Comparison of ENCODE assay signal across 37 cellular contexts in genomic region chr2:235489897-235490296, GRCh38. TPM values are rescaled to one million over a fixed set of nuclear protein-coding genes. Genes with fewer than 3 reads are reported as not detected.
DNase-seq lines count a peak whose midpoint lies in the region; ATAC-seq, FAIRE-seq and TF ChIP-seq lines count a peak whose summit lies in the region.
"Had no signal": no experiment of that assay in that cellular context is flagged by ENCODE, and none has a peak within 500 bp of the region (broad histone marks: within the 10 kb centered on the region; RNA-seq: fewer than 3 reads in every experiment).

No MANE protein-coding gene starts in this region.

- H3K27me3 ChIP-seq in HepG2 (ENCODE audit: control insufficient read depth in 1 of 2, insufficient read depth in 2 of 2, low read length in 2 of 2): peaks cover 0 to 26% of the 10 kb centered on the region in 2 experiments; a peak in 2 of 5 replicates
- H3K27me3 ChIP-seq in right lobe of liver: no peaks in the 10 kb centered on the region
- H3K27me3 ChIP-seq in K562 (ENCODE audit: control insufficient read depth in 2 of 2, insufficient read depth in 2 of 2, low read length in 2 of 2): no peaks in the 10 kb centered on the region
- H3K27me3 ChIP-seq in SK-N-SH (ENCODE audit: insufficient read depth): no peaks in the 10 kb centered on the region
- H3K27me3 ChIP-seq: BE2C, BLaER1 had no signal

- H3K9me2 ChIP-seq in SK-N-SH: no peaks in the 10 kb centered on the region

- H3K9ac ChIP-seq in HepG2 (ENCODE audit: insufficient read depth, low read depth, low read length) (no peak overlapping the region), K562 (ENCODE audit: insufficient read depth in 1 of 2, low read depth in 2 of 2, low read length in 2 of 2) (no peak overlapping the region), SK-N-SH (no peak overlapping the region)
- H3K9ac ChIP-seq: BLaER1; BLaER1 treated with 17β-estradiol and CSF1 and Interleukin-3, amounts not matched to agents 10 nM and 100 nM had no signal

- CTCF ChIA-PET in HepG2 (lab: Yijun Ruan, JAX; ENCODE audit: low intra/inter-chr PET ratio, low total read pairs): no interaction called here
- CTCF ChIA-PET in K562 (lab: Yijun Ruan, JAX; ENCODE audit: low intra/inter-chr PET ratio): no interaction called here
- CTCF ChIA-PET in SK-N-SH (lab: Yijun Ruan, JAX): no interaction called here

- no peaks in the 10 kb centered on the region for H3K36me3 ChIP-seq in HepG2 (replicated peaks in 1 of 2; ENCODE audit: control insufficient read depth in 1 of 2, insufficient read depth in 2 of 2, low read length in 2 of 2)
- H3K36me3 ChIP-seq in right lobe of liver: no peaks in the 10 kb centered on the region
- no peaks in the 10 kb centered on the region; the same call in 2 of the 3 replicates for H3K36me3 ChIP-seq in K562 (ENCODE audit: control insufficient read depth, insufficient read depth, low read length)
- no peaks in the 10 kb centered on the region for H3K36me3 ChIP-seq in SK-N-SH (replicated peaks in 1 of 2; ENCODE audit: control insufficient read depth in 1 of 2, insufficient read depth in 2 of 2, low read length in 1 of 2)
- H3K36me3 ChIP-seq: BE2C; BLaER1; BLaER1 treated with 17β-estradiol and CSF1 and Interleukin-3, amounts not matched to agents 10 nM and 100 nM had no signal

- intact Hi-C loops in HepG2 (cut with micrococcal nuclease; ENCODE audit: unreplicated experiment) (loop anchor here (10.0 kb wide), 1 partner anchor 175 kb away; no protein-coding TSS in a partner anchor), right lobe of liver (cut with DNase I) (no loop called here), K562 (cut with micrococcal nuclease) (loop anchor here (10.0 kb wide), 1 partner anchor 355 kb away; no protein-coding TSS in a partner anchor), posterior vena cava (cut with DNase I) (no loop called here)

- BruUV-seq in HepG2 (replicated peaks; lab: Mats Ljungman, UMichigan) (no TSS peak), K562 (replicated peaks; lab: Mats Ljungman, UMichigan) (no TSS peak)

- TF ChIP-seq EP300 in HepG2 (IDR thresholded peaks at IDR 0.05; ENCODE audit: low read depth in 2 of 2, low read length in 2 of 2) (no peak), HepG2 (CRISPR knock-in tag; IDR thresholded peaks at IDR 0.05; ENCODE audit: borderline replicate concordance) (no peak), K562 (IDR thresholded peaks at IDR 0.05; ENCODE audit: low read length) (no peak), SK-N-SH (IDR thresholded peaks at IDR 0.05; ENCODE audit: borderline replicate concordance in 1 of 2, low read depth in 1 of 2, low read length in 1 of 2) (no peak)

- TF ChIP-seq POLR2A in HepG2 (IDR thresholded peaks at IDR 0.05; ENCODE audit: insufficient read depth in 1 of 2, low read depth in 2 of 2, low read length in 2 of 2): no peak
- TF ChIP-seq POLR2A in right lobe of liver (IDR thresholded peaks at IDR 0.05): no peak
- no peak for TF ChIP-seq POLR2A in K562 (conservative IDR thresholded peaks at IDR 0.05)

- H3K4me2 ChIP-seq in HepG2 (ENCODE audit: low read depth, low read length): no peak overlapping the region
- no peak overlapping the region for H3K4me2 ChIP-seq in K562 (ENCODE audit: insufficient read depth, low read length)
- no peak overlapping the region for H3K4me2 ChIP-seq in SK-N-SH
- H3K4me2 ChIP-seq: A549; BLaER1; BLaER1 treated with 17β-estradiol and CSF1 and Interleukin-3, amounts not matched to agents 10 nM and 100 nM had no signal

- ATAC-seq in HepG2 (no peak), right lobe of liver (no peak), K562 (no peak)
- ATAC-seq: A549; CD8-positive, alpha-beta T cell had no signal

- TF ChIP-seq RAD21 in HepG2 (CRISPR knock-in tag; IDR thresholded peaks at IDR 0.05) (no peak), K562 (CRISPR knock-in tag; conservative IDR thresholded peaks at IDR 0.05 in 1 of 2, IDR thresholded peaks at IDR 0.05 in 1 of 2) (no peak), SK-N-SH (IDR thresholded peaks at IDR 0.05; ENCODE audit: low read length) (no peak)

- H2AFZ ChIP-seq in HepG2 (ENCODE audit: low read length): no peak overlapping the region
- no peak overlapping the region for H2AFZ ChIP-seq in K562 (ENCODE audit: low read depth, low read length)
- H2AFZ ChIP-seq in SK-N-SH (ENCODE audit: low read depth): no peak overlapping the region

- no peak overlapping the region for H3K27ac Mint-ChIP-seq in neural crest cell (ENCODE audit: unreplicated experiment)
- no peak overlapping the region for H3K27ac Mint-ChIP-seq in activated naive CD8-positive, alpha-beta T cell treated with anti-CD3 and anti-CD28 coated beads for 36 hours
- H3K27ac Mint-ChIP-seq: B cell; CD14-positive monocyte; CD4-positive, alpha-beta memory T cell; CD4-positive, alpha-beta T cell; CD4-positive, CD25-positive, alpha-beta regulatory T cell; CD8-positive, alpha-beta memory T cell; CD8-positive, alpha-beta T cell had no signal

- FAIRE-seq in HepG2 (lab: Jason Lieb, UNC): no peak
- no peak for FAIRE-seq in K562 (lab: Jason Lieb, UNC)
- FAIRE-seq: A204.1, A549, D721Med had no signal

- no peak for TF ChIP-seq CTCF in HepG2 (CRISPR knock-in tag; IDR thresholded peaks at IDR 0.05)
- no peak for TF ChIP-seq CTCF in right lobe of liver (IDR thresholded peaks at IDR 0.05)
- no peak for TF ChIP-seq CTCF in K562 (IDR thresholded peaks at IDR 0.05 in 2 of 3, conservative IDR thresholded peaks at IDR 0.05 in 1 of 3; ENCODE audit: insufficient read depth in 2 of 3, low read depth in 1 of 3, low read length in 3 of 3)
- no peak for TF ChIP-seq CTCF in neural crest cell (conservative IDR thresholded peaks at IDR 0.05)
- TF ChIP-seq CTCF in SK-N-SH (IDR thresholded peaks at IDR 0.05): no peak

- no peaks in the 10 kb centered on the region for H3K9me1 ChIP-seq in K562 (ENCODE audit: control insufficient read depth, insufficient read depth, low read length)

- H3K4me1 Mint-ChIP-seq in neural crest cell: peaks cover 12% of the 10 kb centered on the region
- peaks cover 2% of the 10 kb centered on the region for H3K4me1 Mint-ChIP-seq in activated naive CD8-positive, alpha-beta T cell treated with anti-CD3 and anti-CD28 coated beads for 36 hours

- WGBS in HepG2 (ENCODE audit: low lambda C conversion rate): 47% methylated on average over 2 of the region's 2 CpGs
- WGBS in right lobe of liver (ENCODE audit: insufficient coverage, low coverage, low lambda C conversion rate, missing lambda C conversion rate): 77% methylated on average over 2 of the region's 2 CpGs
- WGBS in K562 (ENCODE audit: insufficient coverage, low coverage, missing lambda C conversion rate): 29% methylated on average over 2 of the region's 2 CpGs
- 74% methylated on average over 2 of the region's 2 CpGs for WGBS in SK-N-SH (ENCODE audit: low lambda C conversion rate)

- DNase-seq in HepG2 (ENCODE audit: low spot score): no peak
- DNase-seq in right lobe of liver: no peak
- DNase-seq in K562 (ENCODE audit: extremely low read depth in 1 of 4, low spot score in 3 of 4): no peak
- no peak for DNase-seq in neural crest cell (ENCODE audit: low read depth, low spot score)
- peak; percentile 4 for DNase-seq in posterior vena cava (ENCODE audit: low spot score)
- no peak for DNase-seq in SK-N-SH
- DNase-seq in activated naive CD8-positive, alpha-beta T cell treated with anti-CD3 and anti-CD28 coated beads for 36 hours: no peak
- DNase-seq in activated naive CD4-positive, alpha-beta T cell treated with Interleukin-2 at 50 U/mL for 16 hours: no peak
- DNase-seq: 8988T; ACHN; AML-193; BE2C; C1 segment of cervical spinal cord; Caco-2; Calu3; CD4-positive, alpha-beta memory T cell; CD4-positive, alpha-beta T cell; CD4-positive, CD25-positive, alpha-beta regulatory T cell; CD8-positive, alpha-beta memory T cell; CD8-positive, alpha-beta T cell; COR-L47; DMS 273 treated with DMSO at 0.1 percent for 48 hours; DMS153; DMS53; DMS79; DMS79 treated with DMSO at 0.1 percent for 48 hours; DND-41; EL had no signal

- no peak overlapping the region for H3K27ac ChIP-seq in HepG2 (ENCODE audit: extremely low read length, insufficient read depth, low read length)
- no peak overlapping the region for H3K27ac ChIP-seq in right lobe of liver
- no peak overlapping the region for H3K27ac ChIP-seq in K562 (ENCODE audit: extremely low read depth, low read depth, low read length)
- no peak overlapping the region for H3K27ac ChIP-seq in SK-N-SH (ENCODE audit: low read depth in 2 of 2, low read length in 1 of 2)
- H3K27ac ChIP-seq: 22Rv1; A549; BLaER1; BLaER1 treated with 17β-estradiol and CSF1 and Interleukin-3, amounts not matched to agents 10 nM and 100 nM; C4-2B had no signal

- in situ Hi-C loops in HepG2 (cut with HindIII; ENCODE audit: extremely low pct_ligation_motif_present, low pct_unique_long_range_greater_than_20kb) (loop anchor here (10.0 kb wide), 1 partner anchor 355 kb away; no protein-coding TSS in a partner anchor), K562 (cut with MboI) (no loop called here)

- H3K4me3 ChIP-seq in HepG2 (replicated peaks in 1 of 3; ENCODE audit: insufficient read depth in 1 of 3, low read depth in 2 of 3, low read length in 3 of 3) (no peak overlapping the region), right lobe of liver (no peak overlapping the region), K562 (no peak overlapping the region), SK-N-SH (ENCODE audit: low read depth in 2 of 2, low read length in 1 of 2) (no peak overlapping the region)
- H3K4me3 ChIP-seq: A549; BLaER1; BLaER1 treated with 17β-estradiol and CSF1 and Interleukin-3, amounts not matched to agents 10 nM and 100 nM had no signal

- H3K4me1 ChIP-seq in HepG2 (ENCODE audit: insufficient read depth, low read length): peaks cover 12% of the 10 kb centered on the region
- H3K4me1 ChIP-seq in right lobe of liver: peaks cover 0 to 7% (median 2%) of the 10 kb centered on the region in 4 donors
- peaks cover 20 to 21% of the 10 kb centered on the region in 2 experiments; a peak in 4 of 5 replicates for H3K4me1 ChIP-seq in K562 (replicated peaks in 1 of 2; ENCODE audit: control insufficient read depth in 2 of 2, insufficient read depth in 2 of 2, low read length in 2 of 2)
- H3K4me1 ChIP-seq in SK-N-SH (ENCODE audit: control insufficient read depth in 1 of 2, insufficient read depth in 2 of 2, low read depth in 1 of 2, low read length in 1 of 2): peaks cover 0 to 5% of the 10 kb centered on the region in 2 experiments; a peak in 1 of 4 replicates
- H3K4me1 ChIP-seq: BE2C, Caco-2 had no signal

- POLR2A ChIA-PET in HepG2 (lab: Yijun Ruan, JAX): no interaction called here
- POLR2A ChIA-PET in K562 (lab: Yijun Ruan, JAX): no interaction called here
- POLR2A ChIA-PET in SK-N-SH (lab: Yijun Ruan, JAX): no interaction called here

- H4K20me1 ChIP-seq in HepG2 (ENCODE audit: insufficient read depth, low read length): no peaks in the 10 kb centered on the region; the same call in 1 of the 2 replicates
- 0 out of 2 replicates have a peak, but pooled peaks cover under 1% of the 10 kb centered on the region for H4K20me1 ChIP-seq in K562 (replicated peaks; ENCODE audit: control insufficient read depth, insufficient read depth, low read length)
- H4K20me1 ChIP-seq in SK-N-SH (ENCODE audit: insufficient read depth): no peaks in the 10 kb centered on the region

- H3K79me2 ChIP-seq in HepG2 (ENCODE audit: insufficient read depth, low read length): peaks cover 4% of the 10 kb centered on the region
- peaks cover 4% of the 10 kb centered on the region for H3K79me2 ChIP-seq in K562 (ENCODE audit: control insufficient read depth, insufficient read depth, low read length)
- peaks cover under 1% of the 10 kb centered on the region; the same call in 1 of the 2 replicates for H3K79me2 ChIP-seq in SK-N-SH (ENCODE audit: insufficient read depth)

- H3K4me3 Mint-ChIP-seq in neural crest cell: peak overlapping the region; percentile 60
- H3K4me3 Mint-ChIP-seq in activated naive CD8-positive, alpha-beta T cell treated with anti-CD3 and anti-CD28 coated beads for 36 hours: no peak overlapping the region
- H3K4me3 Mint-ChIP-seq: B cell; CD4-positive, alpha-beta memory T cell; CD4-positive, alpha-beta T cell; CD8-positive, alpha-beta T cell had no signal

- no peaks in the 10 kb centered on the region for H3F3A ChIP-seq in SK-N-SH (replicated peaks; ENCODE audit: insufficient read depth)

- H3K9me3 ChIP-seq in HepG2 (ENCODE audit: low read length): no peaks in the 10 kb centered on the region; the same call in 1 of the 2 replicates
- H3K9me3 ChIP-seq in right lobe of liver: no peaks in the 10 kb centered on the region
- no peaks in the 10 kb centered on the region; the same call in 1 of the 2 replicates for H3K9me3 ChIP-seq in K562 (replicated peaks; ENCODE audit: control insufficient read depth, insufficient read depth, low read depth, low read length)
- no peaks in the 10 kb centered on the region for H3K9me3 ChIP-seq in SK-N-SH
- H3K9me3 ChIP-seq: A549, BE2C, BLaER1, Caco-2 had no signal

- no peaks in the 10 kb centered on the region for H3K36me3 Mint-ChIP-seq in neural crest cell (ENCODE audit: low read depth)
- H3K36me3 Mint-ChIP-seq in activated naive CD8-positive, alpha-beta T cell treated with anti-CD3 and anti-CD28 coated beads for 36 hours: peaks cover 2% of the 10 kb centered on the region
- H3K36me3 Mint-ChIP-seq: CD4-positive, CD25-positive, alpha-beta regulatory T cell; CD8-positive, alpha-beta memory T cell; CD8-positive, alpha-beta T cell had no signal

- peaks cover 2% of the 10 kb centered on the region for H3K9me3 Mint-ChIP-seq in neural crest cell
- H3K9me3 Mint-ChIP-seq in activated naive CD8-positive, alpha-beta T cell treated with anti-CD3 and anti-CD28 coated beads for 36 hours: peaks cover 8% of the 10 kb centered on the region
- H3K9me3 Mint-ChIP-seq: CD4-positive, alpha-beta T cell; CD8-positive, alpha-beta T cell had no signal

- H3K27me3 Mint-ChIP-seq in neural crest cell (ENCODE audit: low read depth): no peaks in the 10 kb centered on the region
- peaks cover 43% of the 10 kb centered on the region for H3K27me3 Mint-ChIP-seq in activated naive CD8-positive, alpha-beta T cell treated with anti-CD3 and anti-CD28 coated beads for 36 hours

RNA-seq across cellular contexts. Expression of gene AGAP1, which starts 3.9 kb away (rescaled TPM):
- 21.2 and 21.3 TPM in 2 replicates for total RNA-seq in HepG2 (2016; rRNA removed; fragmentation: Illumina TruSeq; extraction: Trizol)
- 15.6 and 16.1 TPM in 2 replicates for total RNA-seq in HepG2 (2016; cell fraction: cytosol; rRNA removed; fragmentation: Illumina TruSeq; extraction: Trizol; ENCODE audit: low read depth)
- 20.4 and 23.5 TPM in 2 replicates for total RNA-seq in HepG2 (2016; cell fraction: insoluble cytoplasmic fraction; rRNA removed; fragmentation: Illumina TruSeq; extraction: Trizol)
- 27.1 and 28.5 TPM in 2 replicates for total RNA-seq in HepG2 (2016; cell fraction: membrane; rRNA removed; fragmentation: Illumina TruSeq; extraction: Trizol)
- 28.8 and 34.0 TPM in 2 replicates for total RNA-seq in HepG2 (2016; cell fraction: nucleus; rRNA removed; fragmentation: Illumina TruSeq; extraction: Trizol)
- polyA plus RNA-seq in HepG2 (2011; rRNA removed): 27.5 and 32.7 TPM in 2 replicates
- 19.3 and 22.2 TPM in 2 replicates for polyA plus RNA-seq in HepG2 (2011; cell fraction: cytosol; rRNA removed)
- 33.7 and 43.0 TPM in 2 replicates for polyA plus RNA-seq in HepG2 (2011; cell fraction: nucleus; rRNA removed)
- polyA plus RNA-seq in HepG2 (2012): 20.5 and 29.8 TPM in 2 replicates
- 8.6 and 8.8 TPM in 2 replicates for polyA plus RNA-seq in HepG2 (2016; cell fraction: cytosol; fragmentation: Illumina TruSeq; extraction: Trizol; ENCODE audit: low read depth)
- 21.8 and 25.4 TPM in 2 replicates for polyA plus RNA-seq in HepG2 (2016; cell fraction: insoluble cytoplasmic fraction; fragmentation: Illumina TruSeq; extraction: Trizol; ENCODE audit: low read depth)
- 26.9 and 28.8 TPM in 2 replicates for polyA plus RNA-seq in HepG2 (2016; cell fraction: membrane; fragmentation: Illumina TruSeq; extraction: Trizol; ENCODE audit: low read depth)
- polyA plus RNA-seq in HepG2 (2016; cell fraction: nucleus; fragmentation: Illumina TruSeq; extraction: Trizol; ENCODE audit: insufficient read depth, low read depth): 22.6 and 25.2 TPM in 2 replicates
- 83.1 and 137 TPM in 2 replicates for polyA minus RNA-seq in HepG2 (2011; rRNA and poly(A)+ RNA removed; ENCODE audit: low replicate concordance)
- 22.7 and 29.5 TPM in 2 replicates for polyA minus RNA-seq in HepG2 (2011; cell fraction: cytosol; rRNA and poly(A)+ RNA removed)
- 111 and 113 TPM in 2 replicates for polyA minus RNA-seq in HepG2 (2011; cell fraction: nucleus; rRNA and poly(A)+ RNA removed)
- 10 to 100 TPM in 3 of 6 experiments, 1 to 10 TPM in 3; 8.1 to 11.2 (median 9.8) TPM for total RNA-seq in right lobe of liver
- 125 and 169 TPM in 2 replicates for total RNA-seq in K562 (2011; cell fraction: chromatin; rRNA removed; ENCODE audit: low replicate concordance)
- 46.2 and 47.6 TPM in 2 replicates for total RNA-seq in K562 (2011; cell fraction: nucleolus; rRNA removed)
- total RNA-seq in K562 (2011; cell fraction: nucleoplasm; rRNA removed): 57.1 and 63.9 TPM in 2 replicates
- total RNA-seq in K562 (2014; rRNA removed): 10.0 TPM in 2 replicates
- 8.8 and 10.6 TPM in 2 replicates for total RNA-seq in K562 (2014; rRNA removed; fragmentation: Illumina TruSeq; extraction: Trizol)
- 10.2 and 10.9 TPM in 2 replicates for total RNA-seq in K562 (2015; rRNA removed; fragmentation: Illumina TruSeq; extraction: Trizol)
- total RNA-seq in K562 (2021): 21.4 and 24.0 TPM in 2 replicates
- 11.3 and 13.4 TPM in 2 replicates for polyA plus RNA-seq in K562 (2011; rRNA removed)
- polyA plus RNA-seq in K562 (2011; cell fraction: cytosol; rRNA removed): 7.9 and 11.5 TPM in 2 replicates
- polyA plus RNA-seq in K562 (2011; cell fraction: nucleus; rRNA removed): 22.3 and 28.6 TPM in 2 replicates
- 13.7 and 15.5 TPM in 2 replicates for polyA plus RNA-seq in K562 (2012)
- 10.9 and 14.6 TPM in 2 replicates for polyA plus RNA-seq in K562 (2014; fragmentation: Illumina TruSeq; extraction: Trizol)
- 1 to 10 TPM; 1.3 to 2.3 TPM for polyA plus RNA-seq in K562 (2014; fragmentation: Nextera tagmentation; extraction: Ambion mirVana)
- polyA plus RNA-seq in K562 (2014; rRNA removed): 6.8 and 8.0 TPM in 2 replicates
- 40.2 and 43.6 TPM in 2 replicates for polyA minus RNA-seq in K562 (2011; rRNA and poly(A)+ RNA removed)
- polyA minus RNA-seq in K562 (2011; cell fraction: cytosol; rRNA and poly(A)+ RNA removed): 13.1 and 20.3 TPM in 2 replicates
- polyA minus RNA-seq in K562 (2011; cell fraction: nucleus; rRNA and poly(A)+ RNA removed): 33.5 and 55.2 TPM in 2 replicates
- 54.7 and 57.7 TPM in 2 replicates for total RNA-seq in neural crest cell
- 10 to 100 TPM; 28.9 to 33.3 TPM for total RNA-seq in posterior vena cava
- polyA plus RNA-seq in SK-N-SH (2012; rRNA removed): 8.8 and 9.4 TPM in 2 replicates
- 4.9 and 7.6 TPM in 2 replicates for polyA plus RNA-seq in SK-N-SH (2012; cell fraction: cytosol; rRNA removed)
- polyA plus RNA-seq in SK-N-SH (2012; cell fraction: nucleus; rRNA removed): 9.4 and 9.9 TPM in 2 replicates
- total RNA-seq in activated naive CD8-positive, alpha-beta T cell treated with anti-CD3 and anti-CD28 coated beads for 36 hours: 1 to 10 TPM in 1 of 2 experiments, under 1 TPM in 1; 0.89 to 1.4 TPM
- total RNA-seq: B cell had no signal
- polyA plus RNA-seq: CD14-positive monocyte; CD4-positive, CD25-positive, alpha-beta regulatory T cell had no signal

Comparison
In these comparisons a context has a peak if more than half of its experiments do, and no peak if none do; other contexts are left out.
1. intact Hi-C loops: an anchor here in HepG2 (10.0 kb wide) and K562 (10.0 kb wide); none called in right lobe of liver and posterior vena cava.